ENCODE assay signal across 15 cellular contexts in the genomic region with DNA sequence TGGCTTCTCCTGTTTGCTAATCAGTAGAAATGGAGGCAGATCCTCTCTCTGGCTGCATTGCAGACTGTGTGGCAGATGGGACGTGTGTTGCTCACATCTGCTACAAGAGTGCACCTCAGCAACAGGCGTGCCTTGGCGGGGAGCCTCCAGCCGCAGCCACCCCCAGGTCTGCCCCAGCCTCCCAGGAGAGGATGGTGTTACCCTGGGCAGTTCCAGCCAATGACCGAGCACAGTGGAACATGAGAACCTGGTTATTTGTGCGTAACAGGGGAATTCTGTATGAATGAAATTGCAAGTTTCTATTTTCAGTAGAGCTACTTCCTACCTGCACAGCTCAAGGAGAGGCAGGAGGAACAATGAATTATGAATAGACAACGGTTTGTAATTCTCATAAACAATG.
DNase-seq lines count a peak whose midpoint lies in the region; ATAC-seq and TF ChIP-seq lines count a peak whose summit lies in the region.
"Had no signal": no experiment of that assay in that cellular context is flagged by ENCODE, and none has a peak within 500 bp of the region (broad histone marks: within the 10 kb centered on the region; RNA-seq: fewer than 3 reads in every experiment).

No MANE protein-coding gene starts in this region.

- H3K4me1 Mint-ChIP-seq in WTC11: no peaks in the 10 kb centered on the region
- H3K4me1 Mint-ChIP-seq: activated CD4-positive, alpha-beta T cell treated with anti-CD3 and anti-CD28 coated beads for 36 hours; naive B cell had no signal

- POLR2A ChIA-PET in WTC11 (lab: Charles Lee): no interaction called here

- CTCF ChIA-PET in WTC11 (lab: Charles Lee): no interaction called here

- H3K36me3 Mint-ChIP-seq in WTC11: no peaks in the 10 kb centered on the region
- H3K36me3 Mint-ChIP-seq: activated naive CD4-positive, alpha-beta T cell treated with anti-CD3 and anti-CD28 coated beads, Interleukin-2, amount 50 U/mL, for 72 hours; naive B cell had no signal

- 0 out of 2 replicates have a peak, but pooled peaks cover 2% of the 10 kb centered on the region for H3K9me3 Mint-ChIP-seq in WTC11
- H3K9me3 Mint-ChIP-seq: activated naive CD4-positive, alpha-beta T cell treated with anti-CD3 and anti-CD28 coated beads, Interleukin-2, amount 50 U/mL, for 72 hours; naive B cell had no signal

- H3K4me3 Mint-ChIP-seq in WTC11: no peak overlapping the region
- H3K4me3 Mint-ChIP-seq: activated CD4-positive, alpha-beta T cell treated with anti-CD3 and anti-CD28 coated beads for 36 hours; naive B cell had no signal

- H3K27me3 ChIP-seq in WERI-Rb-1 (ENCODE audit: insufficient read depth, low read depth, severe bottlenecking): no peaks in the 10 kb centered on the region

- DNase-seq in WERI-Rb-1 (peak; percentile 26), NCI-H345 treated with DMSO at 0.1 percent for 48 hours (lab: John Stamatoyannopoulos, UW; ENCODE audit: unreplicated experiment) (no peak), DMS79 (lab: John Stamatoyannopoulos, UW) (no peak), mucosa of gallbladder (ENCODE audit: low spot score) (no peak), WTC11 (ENCODE audit: low spot score) (no peak)
- DNase-seq: activated CD4-positive, alpha-beta T cell treated with anti-CD3 and anti-CD28 coated beads for 36 hours; effector memory CD4-positive, alpha-beta T cell; H7; MV-4-11; naive B cell had no signal

- no peak overlapping the region for H3K27ac ChIP-seq in WERI-Rb-1
- H3K27ac ChIP-seq: RWPE1 had no signal

- ATAC-seq in GM18858 (IDR thresholded peaks at IDR 0.05; ENCODE audit: unreplicated experiment) (peak; percentile 80), GM21515 (IDR thresholded peaks at IDR 0.05; ENCODE audit: unreplicated experiment) (peak; percentile 95), HG03095 (IDR thresholded peaks at IDR 0.05; ENCODE audit: unreplicated experiment) (peak; percentile 90), WTC11 (no peak)
- ATAC-seq: activated CD4-positive, alpha-beta T cell treated with anti-CD3 and anti-CD28 coated beads for 36 hours; activated naive CD4-positive, alpha-beta T cell treated with anti-CD3 and anti-CD28 coated beads, Interleukin-2, amount 50 U/mL, for 72 hours had no signal

- no peaks in the 10 kb centered on the region for H3K9me3 ChIP-seq in WERI-Rb-1 (ENCODE audit: severe bottlenecking)

- H3K4me3 ChIP-seq in WERI-Rb-1 (ENCODE audit: low read depth, low read length): no peak overlapping the region

- H3K36me3 ChIP-seq in WERI-Rb-1: no peaks in the 10 kb centered on the region

- H3K27me3 Mint-ChIP-seq in WTC11 (ENCODE audit: low read depth): no peaks in the 10 kb centered on the region

- H3K27ac Mint-ChIP-seq in WTC11: no peak overlapping the region
- H3K27ac Mint-ChIP-seq: activated CD4-positive, alpha-beta T cell treated with anti-CD3 and anti-CD28 coated beads for 36 hours; activated naive CD4-positive, alpha-beta T cell treated with anti-CD3 and anti-CD28 coated beads, Interleukin-2, amount 50 U/mL, for 72 hours; naive B cell had no signal

- no peak for TF ChIP-seq CTCF in WERI-Rb-1 (IDR thresholded peaks at IDR 0.05; ENCODE audit: low read depth, low read length)
- TF ChIP-seq CTCF in WTC11 (IDR thresholded peaks at IDR 0.05): no peak

TF ChIP-seq in WTC11, 78 proteins besides CTCF, POLR2A, EP300 and RAD21 (continues in another document):
- TF ChIP-seq, protein P1, sequence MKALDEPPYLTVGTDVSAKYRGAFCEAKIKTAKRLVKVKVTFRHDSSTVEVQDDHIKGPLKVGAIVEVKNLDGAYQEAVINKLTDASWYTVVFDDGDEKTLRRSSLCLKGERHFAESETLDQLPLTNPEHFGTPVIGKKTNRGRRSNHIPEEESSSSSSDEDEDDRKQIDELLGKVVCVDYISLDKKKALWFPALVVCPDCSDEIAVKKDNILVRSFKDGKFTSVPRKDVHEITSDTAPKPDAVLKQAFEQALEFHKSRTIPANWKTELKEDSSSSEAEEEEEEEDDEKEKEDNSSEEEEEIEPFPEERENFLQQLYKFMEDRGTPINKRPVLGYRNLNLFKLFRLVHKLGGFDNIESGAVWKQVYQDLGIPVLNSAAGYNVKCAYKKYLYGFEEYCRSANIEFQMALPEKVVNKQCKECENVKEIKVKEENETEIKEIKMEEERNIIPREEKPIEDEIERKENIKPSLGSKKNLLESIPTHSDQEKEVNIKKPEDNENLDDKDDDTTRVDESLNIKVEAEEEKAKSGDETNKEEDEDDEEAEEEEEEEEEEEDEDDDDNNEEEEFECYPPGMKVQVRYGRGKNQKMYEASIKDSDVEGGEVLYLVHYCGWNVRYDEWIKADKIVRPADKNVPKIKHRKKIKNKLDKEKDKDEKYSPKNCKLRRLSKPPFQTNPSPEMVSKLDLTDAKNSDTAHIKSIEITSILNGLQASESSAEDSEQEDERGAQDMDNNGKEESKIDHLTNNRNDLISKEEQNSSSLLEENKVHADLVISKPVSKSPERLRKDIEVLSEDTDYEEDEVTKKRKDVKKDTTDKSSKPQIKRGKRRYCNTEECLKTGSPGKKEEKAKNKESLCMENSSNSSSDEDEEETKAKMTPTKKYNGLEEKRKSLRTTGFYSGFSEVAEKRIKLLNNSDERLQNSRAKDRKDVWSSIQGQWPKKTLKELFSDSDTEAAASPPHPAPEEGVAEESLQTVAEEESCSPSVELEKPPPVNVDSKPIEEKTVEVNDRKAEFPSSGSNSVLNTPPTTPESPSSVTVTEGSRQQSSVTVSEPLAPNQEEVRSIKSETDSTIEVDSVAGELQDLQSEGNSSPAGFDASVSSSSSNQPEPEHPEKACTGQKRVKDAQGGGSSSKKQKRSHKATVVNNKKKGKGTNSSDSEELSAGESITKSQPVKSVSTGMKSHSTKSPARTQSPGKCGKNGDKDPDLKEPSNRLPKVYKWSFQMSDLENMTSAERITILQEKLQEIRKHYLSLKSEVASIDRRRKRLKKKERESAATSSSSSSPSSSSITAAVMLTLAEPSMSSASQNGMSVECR (CRISPR knock-in tag; IDR thresholded peaks at IDR 0.05; ENCODE audit: borderline replicate concordance): no peak
- TF ChIP-seq, protein P2, sequence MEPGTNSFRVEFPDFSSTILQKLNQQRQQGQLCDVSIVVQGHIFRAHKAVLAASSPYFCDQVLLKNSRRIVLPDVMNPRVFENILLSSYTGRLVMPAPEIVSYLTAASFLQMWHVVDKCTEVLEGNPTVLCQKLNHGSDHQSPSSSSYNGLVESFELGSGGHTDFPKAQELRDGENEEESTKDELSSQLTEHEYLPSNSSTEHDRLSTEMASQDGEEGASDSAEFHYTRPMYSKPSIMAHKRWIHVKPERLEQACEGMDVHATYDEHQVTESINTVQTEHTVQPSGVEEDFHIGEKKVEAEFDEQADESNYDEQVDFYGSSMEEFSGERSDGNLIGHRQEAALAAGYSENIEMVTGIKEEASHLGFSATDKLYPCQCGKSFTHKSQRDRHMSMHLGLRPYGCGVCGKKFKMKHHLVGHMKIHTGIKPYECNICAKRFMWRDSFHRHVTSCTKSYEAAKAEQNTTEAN (CRISPR knock-in tag; IDR thresholded peaks at IDR 0.05): no peak
- TF ChIP-seq, protein P3, sequence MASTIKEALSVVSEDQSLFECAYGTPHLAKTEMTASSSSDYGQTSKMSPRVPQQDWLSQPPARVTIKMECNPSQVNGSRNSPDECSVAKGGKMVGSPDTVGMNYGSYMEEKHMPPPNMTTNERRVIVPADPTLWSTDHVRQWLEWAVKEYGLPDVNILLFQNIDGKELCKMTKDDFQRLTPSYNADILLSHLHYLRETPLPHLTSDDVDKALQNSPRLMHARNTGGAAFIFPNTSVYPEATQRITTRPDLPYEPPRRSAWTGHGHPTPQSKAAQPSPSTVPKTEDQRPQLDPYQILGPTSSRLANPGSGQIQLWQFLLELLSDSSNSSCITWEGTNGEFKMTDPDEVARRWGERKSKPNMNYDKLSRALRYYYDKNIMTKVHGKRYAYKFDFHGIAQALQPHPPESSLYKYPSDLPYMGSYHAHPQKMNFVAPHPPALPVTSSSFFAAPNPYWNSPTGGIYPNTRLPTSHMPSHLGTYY (CRISPR knock-in tag; IDR thresholded peaks at IDR 0.05): no peak
- no peak for TF ChIP-seq TP53 (CRISPR knock-in tag; IDR thresholded peaks at IDR 0.05)
- no peak for TF ChIP-seq SOX15 (CRISPR knock-in tag; IDR thresholded peaks at IDR 0.05)
- TF ChIP-seq JAZF1 (CRISPR knock-in tag; IDR thresholded peaks at IDR 0.05): no peak
- TF ChIP-seq KAT7 (CRISPR knock-in tag; IDR thresholded peaks at IDR 0.05; ENCODE audit: borderline replicate concordance): no peak
- no peak for TF ChIP-seq SMAD3 (CRISPR knock-in tag; IDR thresholded peaks at IDR 0.05; ENCODE audit: borderline replicate concordance)
- TF ChIP-seq ETV6 (CRISPR knock-in tag; IDR thresholded peaks at IDR 0.05): no peak
- TF ChIP-seq, protein P4, sequence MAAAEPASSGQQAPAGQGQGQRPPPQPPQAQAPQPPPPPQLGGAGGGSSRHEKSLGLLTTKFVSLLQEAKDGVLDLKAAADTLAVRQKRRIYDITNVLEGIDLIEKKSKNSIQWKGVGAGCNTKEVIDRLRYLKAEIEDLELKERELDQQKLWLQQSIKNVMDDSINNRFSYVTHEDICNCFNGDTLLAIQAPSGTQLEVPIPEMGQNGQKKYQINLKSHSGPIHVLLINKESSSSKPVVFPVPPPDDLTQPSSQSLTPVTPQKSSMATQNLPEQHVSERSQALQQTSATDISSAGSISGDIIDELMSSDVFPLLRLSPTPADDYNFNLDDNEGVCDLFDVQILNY (CRISPR knock-in tag; IDR thresholded peaks at IDR 0.05): no peak
- TF ChIP-seq, protein P5, sequence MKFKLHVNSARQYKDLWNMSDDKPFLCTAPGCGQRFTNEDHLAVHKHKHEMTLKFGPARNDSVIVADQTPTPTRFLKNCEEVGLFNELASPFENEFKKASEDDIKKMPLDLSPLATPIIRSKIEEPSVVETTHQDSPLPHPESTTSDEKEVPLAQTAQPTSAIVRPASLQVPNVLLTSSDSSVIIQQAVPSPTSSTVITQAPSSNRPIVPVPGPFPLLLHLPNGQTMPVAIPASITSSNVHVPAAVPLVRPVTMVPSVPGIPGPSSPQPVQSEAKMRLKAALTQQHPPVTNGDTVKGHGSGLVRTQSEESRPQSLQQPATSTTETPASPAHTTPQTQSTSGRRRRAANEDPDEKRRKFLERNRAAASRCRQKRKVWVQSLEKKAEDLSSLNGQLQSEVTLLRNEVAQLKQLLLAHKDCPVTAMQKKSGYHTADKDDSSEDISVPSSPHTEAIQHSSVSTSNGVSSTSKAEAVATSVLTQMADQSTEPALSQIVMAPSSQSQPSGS (CRISPR knock-in tag; IDR thresholded peaks at IDR 0.05; ENCODE audit: borderline replicate concordance, low read depth): no peak
- TF ChIP-seq MXD4 (CRISPR knock-in tag; IDR thresholded peaks at IDR 0.05; ENCODE audit: borderline replicate concordance): no peak
